Comparison of ENCODE assay signal across 11 cellular contexts in genomic region chr9:134617836-134618162, GRCh38.
"Had no signal": no experiment of that assay in that cellular context is flagged by ENCODE, and none has a peak within 500 bp of the region (broad histone marks: within the 10 kb centered on the region; RNA-seq: fewer than 3 reads in every experiment).

No MANE protein-coding gene starts in this region.

- H3K27ac Mint-ChIP-seq: naive B cell; T-helper 2 cell treated with Interferon-gamma antibody and Interleukin-4, amounts not matched to agents 5 μg/mL and 100 μg/mL, for 36 hours had no signal

- H3K4me2 ChIP-seq: hepatocyte had no signal

- H3K4me3 Mint-ChIP-seq: activated T-cell treated with anti-CD3 and anti-CD28 coated beads, Interleukin-2, amount 50 U/mL, for 4 hours; T-helper 2 cell treated with Interferon-gamma antibody and Interleukin-4, amounts not matched to agents 5 μg/mL and 100 μg/mL, for 36 hours had no signal

- ATAC-seq: activated T-cell treated with anti-CD3 and anti-CD28 coated beads, Interleukin-2, amount 50 U/mL, for 4 hours had no signal

- H2AFZ ChIP-seq: hepatocyte had no signal

- H3K79me2 ChIP-seq: hepatocyte had no signal

- DNase-seq: activated T-cell treated with anti-CD3 and anti-CD28 coated beads, Interleukin-2, amount 50 U/mL, for 4 hours; cortex of kidney; effector CD8-positive, alpha-beta T cell; kidney glomerular epithelial cell; naive B cell; small intestine; SW 1271 had no signal

- H3K9me3 Mint-ChIP-seq: T-helper 2 cell treated with Interferon-gamma antibody and Interleukin-4, amounts not matched to agents 5 μg/mL and 100 μg/mL, for 36 hours had no signal

- H3K4me3 ChIP-seq: hepatocyte, SJSA1, tibial artery had no signal

- H3K36me3 ChIP-seq: SJSA1, tibial artery had no signal

- H3K4me1 Mint-ChIP-seq: naive B cell had no signal

- H3K4me1 ChIP-seq: SJSA1 had no signal

- H3K27ac ChIP-seq: hepatocyte, SJSA1, tibial artery had no signal

- H3K9me3 ChIP-seq: tibial artery had no signal

- H3K27me3 ChIP-seq: hepatocyte, SJSA1 had no signal
